13 cellular contexts compared by ENCODE assay signal in the genomic region with DNA sequence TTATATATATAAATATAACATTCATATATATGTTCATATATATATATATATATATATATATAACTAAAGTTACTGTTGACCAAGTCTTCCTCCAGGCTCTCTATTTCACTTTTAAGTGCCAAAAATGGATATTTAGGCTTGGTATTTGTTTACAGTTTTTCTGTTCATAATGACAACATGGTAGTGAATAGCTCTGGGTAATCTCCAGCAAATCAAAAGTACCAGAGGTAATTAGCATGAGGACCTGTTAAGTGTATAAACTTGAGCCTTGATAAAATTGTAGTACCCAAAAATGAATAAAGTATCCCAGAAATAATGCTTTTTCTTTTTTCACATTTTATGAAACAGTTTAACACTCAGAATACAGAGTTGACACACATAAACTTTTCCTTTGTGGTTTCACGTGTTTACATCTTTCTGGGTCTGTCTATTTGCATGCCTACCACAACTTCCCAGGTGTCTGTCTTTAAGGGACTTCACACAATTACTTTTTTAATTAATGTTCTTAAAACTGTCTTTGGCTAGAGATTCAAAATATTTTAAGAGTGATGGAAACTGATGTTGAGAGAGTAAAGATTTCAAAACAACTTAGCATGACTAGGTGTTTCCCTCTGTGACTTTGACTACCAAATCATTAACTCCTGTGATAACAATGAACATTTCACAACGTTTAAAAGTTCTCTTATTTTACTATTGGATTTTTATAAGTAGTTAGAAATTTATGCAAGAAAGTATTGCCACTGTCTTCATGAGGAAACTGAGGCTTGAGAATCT. TPM values are rescaled to one million over a fixed set of nuclear protein-coding genes. Genes with fewer than 3 reads are reported as not detected.
DNase-seq lines count a peak whose midpoint lies in the region; ATAC-seq and FAIRE-seq lines count a peak whose summit lies in the region.
"Had no signal": no experiment of that assay in that cellular context is flagged by ENCODE, and none has a peak within 500 bp of the region (broad histone marks: within the 10 kb centered on the region; RNA-seq: fewer than 3 reads in every experiment).

No MANE protein-coding gene starts in this region.

- H3K4me3 ChIP-seq in GM23248, result no peak overlapping the region
- no peak overlapping the region for H3K4me3 ChIP-seq in aorta (ENCODE audit: low read length in 2 of 2)

- H3K9me2 ChIP-seq in GM23248 (ENCODE audit: insufficient read depth), result no peaks in the 10 kb centered on the region

- no peaks in the 10 kb centered on the region for H4K20me1 ChIP-seq in GM23248 (ENCODE audit: insufficient read depth)

- no peak overlapping the region for H3K4me2 ChIP-seq in GM23248 (ENCODE audit: unreplicated experiment)

- H3K4me1 Mint-ChIP-seq in activated naive CD8-positive, alpha-beta T cell treated with anti-CD3 and anti-CD28 coated beads, Interleukin-2, amount 10 ng/mL, durations not matched to agents 7 days and 5 days, result peaks cover 12% of the 10 kb centered on the region
- peaks cover 18 to 27% of the 10 kb centered on the region in 2 donors for H3K4me1 Mint-ChIP-seq in natural killer cell treated with Interleukin-12 subunit alpha and Interleukin-12 subunit beta and Interleukin-15 and Interleukin-18, amount 100 ng/mL, for 72 hours (ENCODE audit: low read depth in 2 of 2)
- H3K4me1 Mint-ChIP-seq: endodermal cell had no signal

- H3K36me3 Mint-ChIP-seq in activated naive CD8-positive, alpha-beta T cell treated with anti-CD3 and anti-CD28 coated beads, Interleukin-2, amount 10 ng/mL, durations not matched to agents 7 days and 5 days, result peaks cover 10% of the 10 kb centered on the region
- no peaks in the 10 kb centered on the region for H3K36me3 Mint-ChIP-seq in natural killer cell treated with Interleukin-12 subunit alpha and Interleukin-12 subunit beta and Interleukin-15 and Interleukin-18, amount 100 ng/mL, for 72 hours

- H3K9me3 ChIP-seq in GM23248 (ENCODE audit: low read depth) (no peaks in the 10 kb centered on the region), aorta (ENCODE audit: control insufficient read depth, low read length) (no peaks in the 10 kb centered on the region)

- H3K4me1 ChIP-seq in GM23248 (ENCODE audit: insufficient read depth) (peaks cover 18% of the 10 kb centered on the region), aorta (ENCODE audit: control insufficient read depth in 1 of 2, insufficient read depth in 2 of 2, low read length in 2 of 2) (no peaks in the 10 kb centered on the region)

- POLR2A ChIA-PET in activated naive CD8-positive, alpha-beta T cell treated with anti-CD3 and anti-CD28 coated beads, Interleukin-2, amount 10 ng/mL, durations not matched to agents 7 days and 5 days (lab: Charles Lee), result no interaction called here

- FAIRE-seq in G401.6 (lab: Jason Lieb, UNC), result peak; percentile 77

- peaks cover 5% of the 10 kb centered on the region; the same call in 1 of the 2 replicates for H3F3A ChIP-seq in GM23248 (ENCODE audit: insufficient read depth)

- H3K27ac Mint-ChIP-seq in activated naive CD8-positive, alpha-beta T cell treated with anti-CD3 and anti-CD28 coated beads, Interleukin-2, amount 10 ng/mL, durations not matched to agents 7 days and 5 days, result peak overlapping the region; percentile 30
- peak overlapping the region in 1 of 2 donors; percentile 47 for H3K27ac Mint-ChIP-seq in natural killer cell treated with Interleukin-12 subunit alpha and Interleukin-12 subunit beta and Interleukin-15 and Interleukin-18, amount 100 ng/mL, for 72 hours
- H3K27ac Mint-ChIP-seq: endodermal cell had no signal

- intact Hi-C loops in aorta (cut with DNase I), result loop anchor here in 1 of 2 donors (10.0 kb wide), 1 partner anchor 1855 kb away; no protein-coding TSS in a partner anchor

- H3K27ac ChIP-seq in GM23248 (peak overlapping the region; percentile 32), aorta (ENCODE audit: low read depth in 1 of 2, low read length in 2 of 2) (no peak overlapping the region)
- H3K27ac ChIP-seq: HL-60 had no signal

- WGBS in GM23248 (ENCODE audit: low coverage in 1 of 2, low lambda C conversion rate in 2 of 2, missing lambda C conversion rate in 2 of 2), 2 experiments, result 50 to 52% methylated on average over 2 of the region's 2 CpGs
- WGBS in aorta, 2 donors, result 48 to 65% methylated on average over 2 of the region's 2 CpGs

- no peak overlapping the region for H2AFZ ChIP-seq in GM23248

- no peaks in the 10 kb centered on the region for H3K9me3 Mint-ChIP-seq in activated naive CD8-positive, alpha-beta T cell treated with anti-CD3 and anti-CD28 coated beads, Interleukin-2, amount 10 ng/mL, durations not matched to agents 7 days and 5 days
- H3K9me3 Mint-ChIP-seq in natural killer cell treated with Interleukin-12 subunit alpha and Interleukin-12 subunit beta and Interleukin-15 and Interleukin-18, amount 100 ng/mL, for 72 hours, result no peaks in the 10 kb centered on the region
- H3K9me3 Mint-ChIP-seq: endodermal cell had no signal

- no peaks in the 10 kb centered on the region for H3K27me3 ChIP-seq in GM23248 (replicated peaks; ENCODE audit: insufficient read depth)
- no peaks in the 10 kb centered on the region for H3K27me3 ChIP-seq in aorta (ENCODE audit: control insufficient read depth in 1 of 2, insufficient read depth in 2 of 2, low read length in 1 of 2)

- H3K36me3 ChIP-seq in GM23248 (ENCODE audit: low read depth) (peaks cover 7% of the 10 kb centered on the region; the same call in 1 of the 2 replicates), aorta (ENCODE audit: control insufficient read depth in 1 of 2, insufficient read depth in 2 of 2, low read length in 1 of 2) (peaks cover 2 to 3% of the 10 kb centered on the region in 2 donors)

- H3K27me3 Mint-ChIP-seq in activated naive CD8-positive, alpha-beta T cell treated with anti-CD3 and anti-CD28 coated beads, Interleukin-2, amount 10 ng/mL, durations not matched to agents 7 days and 5 days, result no peaks in the 10 kb centered on the region
- no peaks in the 10 kb centered on the region for H3K27me3 Mint-ChIP-seq in natural killer cell treated with Interleukin-12 subunit alpha and Interleukin-12 subunit beta and Interleukin-15 and Interleukin-18, amount 100 ng/mL, for 72 hours

- no peak for ATAC-seq in activated naive CD8-positive, alpha-beta T cell treated with anti-CD3 and anti-CD28 coated beads, Interleukin-2, amount 10 ng/mL, durations not matched to agents 7 days and 5 days (ENCODE audit: low read depth)
- no peak for ATAC-seq in natural killer cell treated with Interleukin-12 subunit alpha and Interleukin-12 subunit beta and Interleukin-15 and Interleukin-18, amount 100 ng/mL, for 72 hours
- ATAC-seq in aorta (ENCODE audit: low FRiP score) (no peak), GM21367 (IDR thresholded peaks at IDR 0.05; ENCODE audit: unreplicated experiment) (no peak)

- no peak overlapping the region for H3K9ac ChIP-seq in GM23248

- in situ Hi-C loops in GM23248 (cut with MboI), result no loop called here

- DNase-seq in GM23248 (peak; percentile 45), aorta (no peak), NCI-H774 (lab: John Stamatoyannopoulos, UW) (no peak)
- no peak for DNase-seq in activated naive CD8-positive, alpha-beta T cell treated with anti-CD3 and anti-CD28 coated beads, Interleukin-2, amount 10 ng/mL, durations not matched to agents 7 days and 5 days
- DNase-seq in natural killer cell treated with Interleukin-12 subunit alpha and Interleukin-12 subunit beta and Interleukin-15 and Interleukin-18, amount 100 ng/mL, for 72 hours (ENCODE audit: low spot score), result no peak
- DNase-seq: anterior cingulate cortex, endodermal cell, hippocampal formation, NCI-H1092, NCI-H524 had no signal

- H3K4me3 Mint-ChIP-seq in activated naive CD8-positive, alpha-beta T cell treated with anti-CD3 and anti-CD28 coated beads, Interleukin-2, amount 10 ng/mL, durations not matched to agents 7 days and 5 days, result peak overlapping the region; percentile 10
- H3K4me3 Mint-ChIP-seq in natural killer cell treated with Interleukin-12 subunit alpha and Interleukin-12 subunit beta and Interleukin-15 and Interleukin-18, amount 100 ng/mL, for 72 hours, result peak overlapping the region; percentile 25
- H3K4me3 Mint-ChIP-seq: endodermal cell had no signal

- H3K79me2 ChIP-seq in GM23248 (ENCODE audit: insufficient read depth), result peaks cover 70% of the 10 kb centered on the region

RNA-seq across cellular contexts. Expression of a gene that starts 47.9 kb away (rescaled TPM):
- total RNA-seq in GM23248 (2014; rRNA removed; shearing (Covaris generic)), result 26.3 and 51.2 TPM in 2 replicates
- polyA plus RNA-seq in GM23248 (2016; fragmentation: Nextera tagmentation; extraction: Ambion mirVana), result 33.1 and 33.6 TPM in 2 replicates
- total RNA-seq in activated naive CD8-positive, alpha-beta T cell treated with anti-CD3 and anti-CD28 coated beads, Interleukin-2, amount 10 ng/mL, durations not matched to agents 7 days and 5 days, result 10 to 100 TPM; 39.2 to 42.0 TPM
- 10 to 100 TPM; 42.8 to 77.0 TPM for total RNA-seq in natural killer cell treated with Interleukin-12 subunit alpha and Interleukin-12 subunit beta and Interleukin-15 and Interleukin-18, amount 100 ng/mL, for 72 hours
- total RNA-seq in aorta, result 10 to 100 TPM; 42.3 to 47.5 TPM
- 10 to 100 TPM; 21.1 to 26.4 TPM for polyA plus RNA-seq in aorta
